ENCODE assay signal across 21 cellular contexts in genomic region chr2:145404690-145405089, GRCh38.
DNase-seq lines count a peak whose midpoint lies in the region; ATAC-seq and TF ChIP-seq lines count a peak whose summit lies in the region.
"Had no signal": no experiment of that assay in that cellular context is flagged by ENCODE, and none has a peak within 500 bp of the region (broad histone marks: within the 10 kb centered on the region; RNA-seq: fewer than 3 reads in every experiment).

No MANE protein-coding gene starts in this region.

- H4K8ac ChIP-seq in mesenchymal stem cell (ENCODE audit: low read length): no peak overlapping the region

- peaks cover 10% of the 10 kb centered on the region for H3K27me3 Mint-ChIP-seq in stimulated activated memory B cell treated with anti-CD40 and anti-IgM and Interleukin-4, amounts not matched to agents 10 μg/mL and 1 μg/mL and 100 μg/mL, for 72 hours

- peak; percentile 42 for DNase-seq in NCI-H2171 treated with DMSO at 0.1 percent for 48 hours (lab: John Stamatoyannopoulos, UW)
- no peak for DNase-seq in NCI-H2171 (lab: John Stamatoyannopoulos, UW)
- peak; percentile 1 for DNase-seq in adipocyte (ENCODE audit: low read depth)
- DNase-seq in mesenchymal stem cell: peak; percentile 30
- no peak for DNase-seq in coronary artery (ENCODE audit: low spot score)
- no peak for DNase-seq in activated CD8-positive, alpha-beta memory T cell treated with anti-CD3 and anti-CD28 coated beads, Interleukin-2, amount 50 U/mL, for 4 hours
- DNase-seq: 8988T; CD8-positive, alpha-beta memory T cell; H9; Kasumi-1; MG63; NCI-H1092 treated with DMSO at 0.1 percent for 48 hours; NCI-H146; NCI-H345; NCI-H526; PC-9; SIG-M5 had no signal

- WGBS in mesenchymal stem cell: 38% methylated on average over 1 of the region's 1 CpG

- H2BK120ac ChIP-seq in mesenchymal stem cell (ENCODE audit: low read depth, low read length): no peak overlapping the region

- H3K23ac ChIP-seq in mesenchymal stem cell (ENCODE audit: low read length in 2 of 2): no peak overlapping the region

- H3K36me3 Mint-ChIP-seq in stimulated activated memory B cell treated with anti-CD40 and anti-IgM and Interleukin-4, amounts not matched to agents 10 μg/mL and 1 μg/mL and 100 μg/mL, for 72 hours: no peaks in the 10 kb centered on the region
- H3K36me3 Mint-ChIP-seq: CD8-positive, alpha-beta memory T cell had no signal

- no peak overlapping the region for H3K14ac ChIP-seq in mesenchymal stem cell (ENCODE audit: low read length in 2 of 2)

- H3K79me1 ChIP-seq in mesenchymal stem cell (replicated peaks; ENCODE audit: low read length, poor library complexity, severe bottlenecking): no peaks in the 10 kb centered on the region

- peak; percentile 24 for ATAC-seq in stimulated activated memory B cell treated with anti-CD40 and anti-IgM and Interleukin-4, amounts not matched to agents 10 μg/mL and 1 μg/mL and 100 μg/mL, for 72 hours
- no peak for ATAC-seq in HG02852 (IDR thresholded peaks at IDR 0.05; ENCODE audit: unreplicated experiment)

- H3K18ac ChIP-seq in mesenchymal stem cell (ENCODE audit: low read depth in 1 of 2, low read length in 2 of 2): peak overlapping the region in 1 of 2 experiments; percentile 11

- H3K36me3 ChIP-seq in adipocyte (ENCODE audit: control insufficient read depth, insufficient read depth, low read length, severe bottlenecking): no peaks in the 10 kb centered on the region
- no peaks in the 10 kb centered on the region for H3K36me3 ChIP-seq in mesenchymal stem cell (ENCODE audit: control insufficient read depth in 1 of 2, insufficient read depth in 2 of 2, low read depth in 1 of 2, low read length in 2 of 2)
- H3K36me3 ChIP-seq: MG63 had no signal

- no peak overlapping the region for H3K9ac ChIP-seq in adipocyte (ENCODE audit: low read length)
- H3K9ac ChIP-seq in mesenchymal stem cell (ENCODE audit: low read length): no peak overlapping the region
- H3K9ac ChIP-seq: BLaER1 treated with 17β-estradiol and CSF1 and Interleukin-3, amounts not matched to agents 10 nM and 100 nM had no signal

- no peaks in the 10 kb centered on the region for H3K9me3 Mint-ChIP-seq in stimulated activated memory B cell treated with anti-CD40 and anti-IgM and Interleukin-4, amounts not matched to agents 10 μg/mL and 1 μg/mL and 100 μg/mL, for 72 hours
- H3K9me3 Mint-ChIP-seq: CD8-positive, alpha-beta memory T cell; H9 had no signal

- H3K27ac Mint-ChIP-seq in stimulated activated memory B cell treated with anti-CD40 and anti-IgM and Interleukin-4, amounts not matched to agents 10 μg/mL and 1 μg/mL and 100 μg/mL, for 72 hours: no peak overlapping the region
- H3K27ac Mint-ChIP-seq: CD8-positive, alpha-beta memory T cell had no signal

- no peak overlapping the region for H2AFZ ChIP-seq in mesenchymal stem cell (ENCODE audit: low read depth, low read length)
- H2AFZ ChIP-seq: PC-9 had no signal

- no peak overlapping the region for H2BK15ac ChIP-seq in mesenchymal stem cell (ENCODE audit: low read depth, poor library complexity, severe bottlenecking)

- TF ChIP-seq CTCF in coronary artery (IDR thresholded peaks at IDR 0.05): no peak

- no peak overlapping the region for H3K4me3 Mint-ChIP-seq in stimulated activated memory B cell treated with anti-CD40 and anti-IgM and Interleukin-4, amounts not matched to agents 10 μg/mL and 1 μg/mL and 100 μg/mL, for 72 hours
- H3K4me3 Mint-ChIP-seq: CD8-positive, alpha-beta memory T cell; H9 had no signal

- no peak overlapping the region for H3K4me3 ChIP-seq in adipocyte (ENCODE audit: low read length)
- no peak overlapping the region for H3K4me3 ChIP-seq in mesenchymal stem cell (ENCODE audit: insufficient read depth in 1 of 2, low read depth in 1 of 2, low read length in 2 of 2)
- no peak overlapping the region for H3K4me3 ChIP-seq in coronary artery
- H3K4me3 ChIP-seq: BLaER1 treated with 17β-estradiol and CSF1 and Interleukin-3, amounts not matched to agents 10 nM and 100 nM; MG63; PC-9 had no signal

- no peak overlapping the region for H3K4me2 ChIP-seq in mesenchymal stem cell (ENCODE audit: low read length, poor library complexity, severe bottlenecking)
- H3K4me2 ChIP-seq: PC-9 had no signal

- H3K9me3 ChIP-seq in adipocyte (ENCODE audit: control insufficient read depth, low read length) (no peaks in the 10 kb centered on the region), mesenchymal stem cell (ENCODE audit: control insufficient read depth, low read length) (no peaks in the 10 kb centered on the region)
- H3K9me3 ChIP-seq: MG63 had no signal

- H3K27ac ChIP-seq in mesenchymal stem cell (ENCODE audit: low read length, poor library complexity, severe bottlenecking) (no peak overlapping the region), coronary artery (no peak overlapping the region)
- H3K27ac ChIP-seq: BLaER1 treated with 17β-estradiol and CSF1 and Interleukin-3, amounts not matched to agents 10 nM and 100 nM; PC-9; RWPE1 had no signal

- H2AK5ac ChIP-seq in mesenchymal stem cell (ENCODE audit: low read length, severe bottlenecking): no peak overlapping the region

- no peak overlapping the region for H2BK12ac ChIP-seq in mesenchymal stem cell (ENCODE audit: low read length in 2 of 2)

- no peak overlapping the region for H4K91ac ChIP-seq in mesenchymal stem cell (ENCODE audit: low read length)

- H3K4me1 ChIP-seq in adipocyte (ENCODE audit: control insufficient read depth, insufficient read depth, low read length) (no peaks in the 10 kb centered on the region), mesenchymal stem cell (ENCODE audit: control insufficient read depth, insufficient read depth, low read depth, low read length) (no peaks in the 10 kb centered on the region)

- H3K4ac ChIP-seq in mesenchymal stem cell (ENCODE audit: low read depth in 1 of 2, low read length in 2 of 2): no peak overlapping the region

- no peak overlapping the region for H2BK5ac ChIP-seq in mesenchymal stem cell (ENCODE audit: low read depth, low read length, poor library complexity, severe bottlenecking)

- H3K4me1 Mint-ChIP-seq in stimulated activated memory B cell treated with anti-CD40 and anti-IgM and Interleukin-4, amounts not matched to agents 10 μg/mL and 1 μg/mL and 100 μg/mL, for 72 hours: no peaks in the 10 kb centered on the region
- H3K4me1 Mint-ChIP-seq: CD8-positive, alpha-beta memory T cell; H9 had no signal

- H3K27me3 ChIP-seq in adipocyte (replicated peaks; ENCODE audit: control insufficient read depth, insufficient read depth, low read length): no peaks in the 10 kb centered on the region
- H3K27me3 ChIP-seq in mesenchymal stem cell (ENCODE audit: control insufficient read depth in 1 of 2, insufficient read depth in 1 of 2, low read length in 2 of 2): no peaks in the 10 kb centered on the region
- H3K27me3 ChIP-seq: MG63 had no signal

Comparison
In these comparisons a context has a peak if more than half of its experiments do, and no peak if none do; other contexts are left out.
1. DNase-seq: peak in NCI-H2171 treated with DMSO at 0.1 percent for 48 hours (single experiment), adipocyte (single experiment) and mesenchymal stem cell (single experiment); none in NCI-H2171 (single experiment), coronary artery (single experiment) and activated CD8-positive, alpha-beta memory T cell treated with anti-CD3 and anti-CD28 coated beads, Interleukin-2, amount 50 U/mL, for 4 hours (single experiment).